In the genomic region with DNA sequence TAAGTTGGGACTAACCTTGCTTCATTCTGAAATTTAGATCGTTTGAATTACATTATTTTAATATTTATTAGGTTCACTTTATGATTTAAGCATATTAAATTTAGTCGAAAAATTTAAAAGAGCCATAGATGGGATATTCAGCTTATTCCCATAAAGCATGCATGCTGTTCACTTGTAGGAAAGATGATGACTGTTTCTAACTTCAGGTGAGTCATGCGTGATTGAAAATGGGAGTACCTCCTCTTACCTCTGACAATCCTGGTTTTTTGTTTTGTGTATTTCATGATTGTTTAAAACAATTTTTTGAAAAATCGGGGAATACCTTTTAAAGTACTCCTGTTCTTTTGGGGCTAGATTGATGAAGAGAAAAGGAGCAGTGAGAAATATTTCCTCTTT, we compare ENCODE assay signal across 8 cellular contexts. TPM values are rescaled to one million over a fixed set of nuclear protein-coding genes. Genes with fewer than 3 reads are reported as not detected.
DNase-seq lines count a peak whose midpoint lies in the region; ATAC-seq and TF ChIP-seq lines count a peak whose summit lies in the region.

No MANE protein-coding gene starts in this region.

- peak overlapping the region; percentile 72 for H3K27ac ChIP-seq in GM23248
- no peak overlapping the region for H3K27ac ChIP-seq in SJCRH30

- no peaks in the 10 kb centered on the region for H3K9me3 ChIP-seq in GM23248 (ENCODE audit: low read depth)
- no peaks in the 10 kb centered on the region for H3K9me3 ChIP-seq in SJCRH30 (replicated peaks)

- no peak for TF ChIP-seq CTCF in fibroblast of pulmonary artery (IDR thresholded peaks at IDR 0.05; ENCODE audit: low read length, missing control alignments)
- TF ChIP-seq CTCF in retinal pigment epithelial cell (conservative IDR thresholded peaks at IDR 0.05; ENCODE audit: low read depth, low read length): no peak

- 5% methylated on average over 4 of the region's 4 CpGs for WGBS in GM23248 (ENCODE audit: low coverage in 1 of 2, low lambda C conversion rate in 2 of 2, missing lambda C conversion rate in 2 of 2), 2 experiments

- H3K27me3 ChIP-seq in GM23248 (replicated peaks; ENCODE audit: insufficient read depth) (no peaks in the 10 kb centered on the region), SJCRH30 (no peaks in the 10 kb centered on the region)

- in situ Hi-C loops in GM23248 (cut with MboI): no loop called here

- H3F3A ChIP-seq in GM23248 (ENCODE audit: insufficient read depth): no peaks in the 10 kb centered on the region

- ATAC-seq in HG02852 (IDR thresholded peaks at IDR 0.05; ENCODE audit: unreplicated experiment): no peak
- ATAC-seq in GM19397 (IDR thresholded peaks at IDR 0.05; ENCODE audit: unreplicated experiment): no peak

- H3K4me3 ChIP-seq in GM23248 (peak overlapping the region; percentile 87), SJCRH30 (peak overlapping the region; percentile 77), fibroblast of pulmonary artery (replicated peaks; ENCODE audit: low read depth, low read length) (peak overlapping the region; percentile 93), retinal pigment epithelial cell (ENCODE audit: low read length) (peak overlapping the region; percentile 88)

- H3K9ac ChIP-seq in GM23248: peak overlapping the region; percentile 89

- H3K9me2 ChIP-seq in GM23248 (ENCODE audit: insufficient read depth): no peaks in the 10 kb centered on the region

- H3K36me3 ChIP-seq in GM23248 (ENCODE audit: low read depth): no peaks in the 10 kb centered on the region
- H3K36me3 ChIP-seq in SJCRH30: no peaks in the 10 kb centered on the region

- peaks cover 7% of the 10 kb centered on the region; the same call in 1 of the 2 replicates for H4K20me1 ChIP-seq in GM23248 (ENCODE audit: insufficient read depth)

- H3K79me2 ChIP-seq in GM23248 (ENCODE audit: insufficient read depth): peaks cover 73% of the 10 kb centered on the region

- peak overlapping the region; percentile 87 for H3K4me2 ChIP-seq in GM23248 (ENCODE audit: unreplicated experiment)

- peak; percentile 80 for DNase-seq in GM23248
- DNase-seq in SJCRH30: no peak
- DNase-seq in fibroblast of pulmonary artery (ENCODE audit: low read depth): no peak
- DNase-seq in retinal pigment epithelial cell (ENCODE audit: low read depth): no peak
- DNase-seq in SIG-M5 treated with dmso at 0.1 percent for 504 hours (lab: John Stamatoyannopoulos, UW; ENCODE audit: unreplicated experiment): no peak
- DNase-seq in GM19238 (ENCODE audit: insufficient read length, low spot score): no peak

- no peak overlapping the region for H2AFZ ChIP-seq in GM23248

- H3K4me1 ChIP-seq in GM23248 (ENCODE audit: insufficient read depth): peaks cover 23% of the 10 kb centered on the region
- H3K4me1 ChIP-seq in SJCRH30: no peaks in the 10 kb centered on the region

RNA-seq across cellular contexts. Expression of a gene that starts 1.4 kb away (rescaled TPM):
- 29.3 and 31.5 TPM in 2 replicates for total RNA-seq in GM23248 (2014; rRNA removed; shearing (Covaris generic))
- 13.9 and 14.4 TPM in 2 replicates for polyA plus RNA-seq in GM23248 (2016; fragmentation: Nextera tagmentation; extraction: Ambion mirVana)
- 15.9 and 17.6 TPM in 2 replicates for total RNA-seq in SJCRH30 (2014; rRNA removed; shearing (Covaris generic))
